ENCODE assay signal across 30 cellular contexts in the genomic region with DNA sequence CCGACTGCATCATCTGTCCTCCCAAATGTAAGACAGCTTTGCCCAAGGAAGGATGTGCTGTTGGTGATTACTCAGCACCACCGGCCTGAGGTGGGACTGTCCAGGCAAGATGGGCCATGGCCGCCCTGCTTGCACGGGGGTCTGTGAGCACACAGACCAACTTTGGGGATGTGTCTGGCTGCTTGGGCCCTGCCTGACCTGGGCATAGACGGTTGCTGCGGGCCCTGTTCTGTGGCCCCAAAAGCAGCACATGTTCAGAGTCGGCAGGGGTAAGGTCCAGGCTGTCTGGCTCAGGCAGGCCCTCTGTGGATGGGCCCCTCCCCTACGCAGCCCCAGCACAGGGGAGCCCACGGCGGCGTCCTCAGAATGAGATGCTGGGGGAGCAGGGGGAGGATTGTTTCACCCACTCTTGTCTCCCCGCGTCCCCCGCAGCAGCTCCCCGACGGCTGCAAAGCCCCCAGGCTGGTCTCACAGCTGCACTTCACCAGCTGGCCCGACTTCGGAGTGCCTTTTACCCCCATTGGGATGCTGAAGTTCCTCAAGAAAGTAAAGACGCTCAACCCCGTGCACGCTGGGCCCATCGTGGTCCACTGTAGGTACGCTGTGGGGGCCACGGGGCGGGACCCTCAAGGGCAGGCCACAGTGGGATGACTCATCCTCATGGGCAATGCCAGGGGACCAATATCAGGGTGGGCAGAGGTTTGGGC. TPM values are rescaled to one million over a fixed set of nuclear protein-coding genes. Genes with fewer than 3 reads are reported as not detected.
DNase-seq lines count a peak whose midpoint lies in the region; ATAC-seq, FAIRE-seq and TF ChIP-seq lines count a peak whose summit lies in the region.
"Had no signal": no experiment of that assay in that cellular context is flagged by ENCODE, and none has a peak within 500 bp of the region (broad histone marks: within the 10 kb centered on the region; RNA-seq: fewer than 3 reads in every experiment).

No MANE protein-coding gene starts in this region.

- H3K27me3 ChIP-seq in OCI-LY3 (ENCODE audit: low read depth, low read length) (no peaks in the 10 kb centered on the region), sigmoid colon (peaks cover 0 to 5% (median 0%) of the 10 kb centered on the region in 3 donors)
- H3K27me3 ChIP-seq: pancreas had no signal

- H3K27ac Mint-ChIP-seq in activated CD8-positive, alpha-beta T cell treated with anti-CD3 and anti-CD28 coated beads, Interleukin-2, amount 10 ng/mL, durations not matched to agents 7 days and 5 days, result peak overlapping the region; percentile 21
- no peak overlapping the region for H3K27ac Mint-ChIP-seq in activated CD8-positive, alpha-beta T cell treated with anti-CD3 and anti-CD28 coated beads for 36 hours
- H3K27ac Mint-ChIP-seq: activated T-helper 2 cell treated with anti-CD3 and anti-CD28 coated beads, Interferon-gamma antibody, Interleukin-2, Interleukin-4, amounts not matched to agents 10 μg/mL and 5 μg/mL and 100 μg/mL, durations not matched to agents 14 hours and 24 hours and 36 hours; nephron had no signal

- H2AFZ ChIP-seq in OCI-LY3 (ENCODE audit: low read depth, low read length), result no peak overlapping the region

- peaks cover 62% of the 10 kb centered on the region for H3K4me1 ChIP-seq in OCI-LY3 (ENCODE audit: low read length)
- peaks cover 0 to 3% of the 10 kb centered on the region in 2 donors for H3K4me1 ChIP-seq in kidney (ENCODE audit: control insufficient read depth in 1 of 2, insufficient read depth in 1 of 2, low read depth in 1 of 2, low read length in 2 of 2)
- peaks cover 0 to 19% (median 9%) of the 10 kb centered on the region in 4 donors for H3K4me1 ChIP-seq in sigmoid colon
- H3K4me1 ChIP-seq: pancreas had no signal

- H3K4me3 Mint-ChIP-seq in activated CD8-positive, alpha-beta T cell treated with anti-CD3 and anti-CD28 coated beads, Interleukin-2, amount 10 ng/mL, durations not matched to agents 7 days and 5 days, result no peak overlapping the region
- H3K4me3 Mint-ChIP-seq in activated CD8-positive, alpha-beta T cell treated with anti-CD3 and anti-CD28 coated beads for 36 hours, result no peak overlapping the region
- H3K4me3 Mint-ChIP-seq: nephron had no signal

- POLR2A ChIA-PET in activated CD8-positive, alpha-beta T cell treated with anti-CD3 and anti-CD28 coated beads, Interleukin-2, amount 10 ng/mL, durations not matched to agents 7 days and 5 days (lab: Charles Lee), result no interaction called here
- POLR2A ChIA-PET in activated CD8-positive, alpha-beta T cell treated with anti-CD3 and anti-CD28 coated beads for 36 hours (lab: Charles Lee), result interaction anchor here (1.1 kb wide), 1 partner anchor 21 kb away, joined by 3 read pairs; no protein-coding TSS in a partner anchor

- CTCF ChIA-PET in activated CD8-positive, alpha-beta T cell treated with anti-CD3 and anti-CD28 coated beads, Interleukin-2, amount 10 ng/mL, durations not matched to agents 7 days and 5 days (lab: Charles Lee), result interaction anchor here (1.6 to 9.1 kb wide), 4 partner anchors 16 to 33 kb away, joined by 5 to 181 read pairs (median 12); no protein-coding TSS in a partner anchor
- CTCF ChIA-PET in activated CD8-positive, alpha-beta T cell treated with anti-CD3 and anti-CD28 coated beads for 36 hours (lab: Charles Lee), result interaction anchor here (1.4 to 8.4 kb wide), 6 partner anchors 20 to 94 kb away, joined by 4 to 179 read pairs (median 18); no protein-coding TSS in a partner anchor

- no peaks in the 10 kb centered on the region for H4K20me1 ChIP-seq in OCI-LY3 (ENCODE audit: insufficient read depth, low read length)

- H3K4me3 ChIP-seq in OCI-LY3 (ENCODE audit: low read length) (no peak overlapping the region), kidney (ENCODE audit: low read length in 2 of 2) (no peak overlapping the region), sigmoid colon (no peak overlapping the region)
- H3K4me3 ChIP-seq: K562, lung, pancreas had no signal

- no peak for DNase-seq in activated CD8-positive, alpha-beta T cell treated with anti-CD3 and anti-CD28 coated beads, Interleukin-2, amount 10 ng/mL, durations not matched to agents 7 days and 5 days
- no peak for DNase-seq in activated CD8-positive, alpha-beta T cell treated with anti-CD3 and anti-CD28 coated beads for 36 hours
- DNase-seq in kidney (peak; percentile 70), sigmoid colon (peak; percentile 64), GM19238 (ENCODE audit: insufficient read length, low spot score) (no peak), NCI-H2107 treated with DMSO at 0.1 percent for 48 hours (lab: John Stamatoyannopoulos, UW; ENCODE audit: unreplicated experiment) (no peak), NCI-H524 (lab: John Stamatoyannopoulos, UW) (no peak)
- DNase-seq: 8988T; activated CD4-positive, alpha-beta T cell treated with anti-CD3 and anti-CD28 coated beads, Interleukin-2, amount 50 U/mL, for 4 hours; CD4-positive, CD25-positive, alpha-beta regulatory T cell; cortex of kidney; kidney glomerular epithelial cell; NCI-H1105 treated with DMSO at 0.1 percent for 48 hours; NCI-H187 treated with DMSO at 0.1 percent for 48 hours; NCI-H524 treated with DMSO at 0.1 percent for 48 hours; pancreas; PC-3; Right ventricle myocardium superior; small intestine; stimulated activated naive CD4-positive, alpha-beta T cell treated with Interleukin-2 at 50 U/mL for 16 hours; T-helper 2 cell had no signal

- TF ChIP-seq EP300 in sigmoid colon (IDR thresholded peaks at IDR 0.05), result no peak

- TF ChIP-seq POLR2A in sigmoid colon (IDR thresholded peaks at IDR 0.05), result no peak

- no peaks in the 10 kb centered on the region for H3K9me3 Mint-ChIP-seq in activated CD8-positive, alpha-beta T cell treated with anti-CD3 and anti-CD28 coated beads, Interleukin-2, amount 10 ng/mL, durations not matched to agents 7 days and 5 days (ENCODE audit: insufficient read depth)
- H3K9me3 Mint-ChIP-seq in activated CD8-positive, alpha-beta T cell treated with anti-CD3 and anti-CD28 coated beads for 36 hours, result no peaks in the 10 kb centered on the region
- H3K9me3 Mint-ChIP-seq: CD4-positive, CD25-positive, alpha-beta regulatory T cell; nephron had no signal

- H3K79me2 ChIP-seq in OCI-LY3 (ENCODE audit: low read length), result peaks cover 6% of the 10 kb centered on the region; the same call in 1 of the 2 replicates

- 92 to 95% methylated on average over 25 of the region's 25 CpGs for WGBS in sigmoid colon, 2 donors

- TF ChIP-seq CTCF in activated CD8-positive, alpha-beta T cell treated with anti-CD3 and anti-CD28 coated beads for 36 hours (IDR thresholded peaks at IDR 0.05), result no peak
- TF ChIP-seq CTCF in OCI-LY3 (IDR thresholded peaks at IDR 0.05; ENCODE audit: low read depth, low read length) (no peak), kidney (IDR thresholded peaks at IDR 0.05; ENCODE audit: borderline replicate concordance, extremely low read depth, insufficient read depth) (no peak), sigmoid colon (IDR thresholded peaks at IDR 0.05) (no peak)

- H3K9me3 ChIP-seq in OCI-LY3 (ENCODE audit: insufficient read depth, low read length), result no peaks in the 10 kb centered on the region
- H3K9me3 ChIP-seq in kidney (ENCODE audit: control insufficient read depth in 1 of 2, low read length in 2 of 2), result no peaks in the 10 kb centered on the region
- no peaks in the 10 kb centered on the region for H3K9me3 ChIP-seq in sigmoid colon
- H3K9me3 ChIP-seq: pancreas had no signal

- peaks cover 71% of the 10 kb centered on the region for H3K36me3 Mint-ChIP-seq in activated CD8-positive, alpha-beta T cell treated with anti-CD3 and anti-CD28 coated beads, Interleukin-2, amount 10 ng/mL, durations not matched to agents 7 days and 5 days (ENCODE audit: low read depth)
- peaks cover 70% of the 10 kb centered on the region for H3K36me3 Mint-ChIP-seq in activated CD8-positive, alpha-beta T cell treated with anti-CD3 and anti-CD28 coated beads for 36 hours (ENCODE audit: low read depth)

- no peak for FAIRE-seq in kidney (lab: Jason Lieb, UNC)
- FAIRE-seq: D721Med, GM19239, H54, K562, pancreas, small intestine had no signal

- peaks cover 60% of the 10 kb centered on the region for H3K36me3 ChIP-seq in OCI-LY3 (replicated peaks; ENCODE audit: low read depth, low read length)
- H3K36me3 ChIP-seq in kidney (ENCODE audit: control insufficient read depth in 1 of 2, insufficient read depth in 2 of 2, low read length in 2 of 2), result peaks cover 6 to 18% of the 10 kb centered on the region in 2 donors
- H3K36me3 ChIP-seq in sigmoid colon, result peaks cover 0 to 36% (median 3%) of the 10 kb centered on the region in 4 donors
- H3K36me3 ChIP-seq: pancreas had no signal

- no peaks in the 10 kb centered on the region for H3K27me3 Mint-ChIP-seq in activated CD8-positive, alpha-beta T cell treated with anti-CD3 and anti-CD28 coated beads, Interleukin-2, amount 10 ng/mL, durations not matched to agents 7 days and 5 days (ENCODE audit: low read depth)
- H3K27me3 Mint-ChIP-seq in activated CD8-positive, alpha-beta T cell treated with anti-CD3 and anti-CD28 coated beads for 36 hours, result no peaks in the 10 kb centered on the region
- H3K27me3 Mint-ChIP-seq: CD4-positive, CD25-positive, alpha-beta regulatory T cell had no signal

- intact Hi-C loops in activated CD8-positive, alpha-beta T cell treated with anti-CD3 and anti-CD28 coated beads for 36 hours (cut with micrococcal nuclease), result loop anchor here (2.0 to 10.0 kb wide), 2 partner anchors 53 to 161 kb away; partner anchors contain the start of gene PTPRE
- intact Hi-C loops in kidney (cut with DNase I), result no loop called here
- intact Hi-C loops in sigmoid colon (cut with DNase I), result loop anchor here (2.0 kb wide), 1 partner anchor 161 kb away; the partner anchor contains the start of gene PTPRE

- H3K9ac ChIP-seq in OCI-LY3 (ENCODE audit: low read length) (no peak overlapping the region), kidney (ENCODE audit: low read length in 2 of 2) (no peak overlapping the region)

- no peak for ATAC-seq in activated CD8-positive, alpha-beta T cell treated with anti-CD3 and anti-CD28 coated beads, Interleukin-2, amount 10 ng/mL, durations not matched to agents 7 days and 5 days
- no peak for ATAC-seq in activated CD8-positive, alpha-beta T cell treated with anti-CD3 and anti-CD28 coated beads for 36 hours
- ATAC-seq: esophagus mucosa, K562, pancreas, PC-3 had no signal

- H3K27ac ChIP-seq in OCI-LY3 (ENCODE audit: low read length) (peak overlapping the region; percentile 62), kidney (ENCODE audit: low read depth in 2 of 2, low read length in 2 of 2) (no peak overlapping the region), sigmoid colon (no peak overlapping the region)
- H3K27ac ChIP-seq: pancreas had no signal

- peak overlapping the region; percentile 24; the same call in 1 of the 2 replicates for H3K4me2 ChIP-seq in OCI-LY3 (ENCODE audit: low read length)

- H3K4me1 Mint-ChIP-seq in activated CD8-positive, alpha-beta T cell treated with anti-CD3 and anti-CD28 coated beads, Interleukin-2, amount 10 ng/mL, durations not matched to agents 7 days and 5 days (ENCODE audit: low read depth), result peaks cover 52% of the 10 kb centered on the region
- H3K4me1 Mint-ChIP-seq in activated CD8-positive, alpha-beta T cell treated with anti-CD3 and anti-CD28 coated beads for 36 hours (ENCODE audit: low read depth), result peaks cover 46% of the 10 kb centered on the region

RNA-seq across cellular contexts. Expression of gene MKI67, which starts 58.4 kb away (rescaled TPM):
- 100 to 1,000 TPM; 356 to 368 TPM for total RNA-seq in activated CD8-positive, alpha-beta T cell treated with anti-CD3 and anti-CD28 coated beads, Interleukin-2, amount 10 ng/mL, durations not matched to agents 7 days and 5 days
- total RNA-seq in activated CD8-positive, alpha-beta T cell treated with anti-CD3 and anti-CD28 coated beads for 36 hours, result 100 to 1,000 TPM; 205 to 230 TPM
- total RNA-seq in kidney, result 2.4 TPM
- polyA plus RNA-seq in kidney (ENCODE audit: insufficient read depth, low read depth, low replicate concordance), result 0.04 TPM
- 1 to 10 TPM in 2 of 4 donors, under 1 TPM in 2; 0.49 to 2.0 (median 1.2) TPM for total RNA-seq in sigmoid colon
- polyA plus RNA-seq in sigmoid colon, result 10 to 100 TPM in 1 of 3 donors, 1 to 10 TPM in 1, under 1 TPM in 1; 0.60 to 29.0 (median 1.2) TPM

Comparison
In these comparisons a context has a peak if more than half of its experiments do, and no peak if none do; other contexts are left out.
1. DNase-seq: peak in kidney (single experiment) and sigmoid colon (single experiment); none in activated CD8-positive, alpha-beta T cell treated with anti-CD3 and anti-CD28 coated beads, Interleukin-2, amount 10 ng/mL, durations not matched to agents 7 days and 5 days (single experiment), activated CD8-positive, alpha-beta T cell treated with anti-CD3 and anti-CD28 coated beads for 36 hours (single experiment), GM19238 (single experiment), NCI-H2107 treated with DMSO at 0.1 percent for 48 hours (single experiment) and NCI-H524 (0 of 2).
2. RNA of gene MKI67, which starts 58.4 kb away (total RNA-seq): 356 to 368 TPM in activated CD8-positive, alpha-beta T cell treated with anti-CD3 and anti-CD28 coated beads, Interleukin-2, amount 10 ng/mL, durations not matched to agents 7 days and 5 days and 205 to 230 TPM in activated CD8-positive, alpha-beta T cell treated with anti-CD3 and anti-CD28 coated beads for 36 hours; 2.4 TPM in kidney (single experiment) and 0.49 to 2.0 TPM in sigmoid colon; every median in the first group is over 10 times any median in the second.